In the genomic region with DNA sequence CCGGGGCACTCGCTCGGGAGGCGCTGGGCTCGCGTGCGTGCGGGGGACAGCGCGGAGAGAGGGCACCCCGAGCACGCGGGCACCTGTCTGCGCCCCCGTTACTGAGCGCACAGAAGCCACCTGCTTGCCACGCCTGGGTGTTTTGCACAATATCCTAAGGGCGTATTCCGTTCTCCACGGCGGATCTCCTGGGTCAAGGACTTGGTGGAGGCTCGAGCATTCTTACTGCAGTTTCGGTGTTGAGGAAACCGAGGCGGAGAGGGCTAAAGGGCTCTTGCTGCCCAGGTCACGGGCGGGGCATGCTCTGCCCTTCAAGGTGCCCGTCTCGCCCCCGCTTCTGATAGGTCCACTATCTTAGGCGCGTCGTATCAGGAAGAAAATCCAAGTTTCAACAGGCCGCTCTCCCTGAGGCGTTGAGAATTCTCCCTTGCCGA, we compare ENCODE assay signal across 7 cellular contexts. TPM values are rescaled to one million over a fixed set of nuclear protein-coding genes. Genes with fewer than 3 reads are reported as not detected.
DNase-seq lines count a peak whose midpoint lies in the region; ATAC-seq and TF ChIP-seq lines count a peak whose summit lies in the region.

No MANE protein-coding gene starts in this region.

- TF ChIP-seq POLR2A in sigmoid colon (IDR thresholded peaks at IDR 0.05), result no peak

- intact Hi-C loops in left ventricle myocardium inferior (cut with micrococcal nuclease), result no loop called here
- intact Hi-C loops in sigmoid colon (cut with DNase I), result loop anchor here (5.0 kb wide), 3 partner anchors 35 to 575 kb away; a partner anchor contains a TSS

- H3K9me3 Mint-ChIP-seq in activated T-helper 17 cell treated with anti-CD3 and anti-CD28 coated beads, Interleukin-2, amount 50 U/mL, for 72 hours, result no peaks in the 10 kb centered on the region

- peaks cover 13% of the 10 kb centered on the region for H3K9me3 ChIP-seq in left ventricle myocardium inferior (replicated peaks)
- H3K9me3 ChIP-seq in sigmoid colon, result peaks cover 0 to 11% (median 0%) of the 10 kb centered on the region in 4 donors

- no peaks in the 10 kb centered on the region for H3K27me3 ChIP-seq in HL-60 (ENCODE audit: insufficient read depth, poor library complexity, severe bottlenecking)
- no peaks in the 10 kb centered on the region for H3K27me3 ChIP-seq in left ventricle myocardium inferior (ENCODE audit: low read depth)
- H3K27me3 ChIP-seq in sigmoid colon, result no peaks in the 10 kb centered on the region

- H3K36me3 Mint-ChIP-seq in activated T-helper 17 cell treated with anti-CD3 and anti-CD28 coated beads, Interleukin-2, amount 50 U/mL, for 72 hours (ENCODE audit: low read depth), result no peaks in the 10 kb centered on the region

- H3K4me3 ChIP-seq in HL-60 (replicated peaks; ENCODE audit: insufficient read depth, low read length) (peak overlapping the region; percentile 92), left ventricle myocardium inferior (peak overlapping the region; percentile 99), sigmoid colon (peak overlapping the region; percentile 64 to 96 (median 92))

- H3K36me3 ChIP-seq in left ventricle myocardium inferior (peaks cover 3% of the 10 kb centered on the region), sigmoid colon (no peaks in the 10 kb centered on the region)

- TF ChIP-seq EP300 in sigmoid colon (IDR thresholded peaks at IDR 0.05), result no peak

- peaks cover 58% of the 10 kb centered on the region for H3K4me1 ChIP-seq in left ventricle myocardium inferior
- H3K4me1 ChIP-seq in sigmoid colon, result peaks cover 0 to 48% (median 46%) of the 10 kb centered on the region in 4 donors

- no peaks in the 10 kb centered on the region for H3K27me3 Mint-ChIP-seq in activated T-helper 17 cell treated with anti-CD3 and anti-CD28 coated beads, Interleukin-2, amount 50 U/mL, for 72 hours

- peak; percentile 0 for ATAC-seq in GM18907 (IDR thresholded peaks at IDR 0.05; ENCODE audit: unreplicated experiment)
- ATAC-seq in activated T-helper 17 cell treated with anti-CD3 and anti-CD28 coated beads, Interleukin-2, amount 50 U/mL, for 72 hours (replicated peaks), result peak; percentile 5

- TF ChIP-seq CTCF in HL-60 (IDR thresholded peaks at IDR 0.05; ENCODE audit: insufficient read depth, low read length) (no peak), left ventricle myocardium inferior (IDR thresholded peaks at IDR 0.05; ENCODE audit: borderline replicate concordance) (no peak), sigmoid colon (IDR thresholded peaks at IDR 0.05) (no peak)

- H3K4me3 Mint-ChIP-seq in activated T-helper 17 cell treated with anti-CD3 and anti-CD28 coated beads, Interleukin-2, amount 50 U/mL, for 72 hours, result peak overlapping the region; percentile 96

- peak; percentile 26 to 59 for DNase-seq in HL-60 (ENCODE audit: low read depth in 1 of 2, low spot score in 1 of 2)
- peak; percentile 47 for DNase-seq in left ventricle myocardium inferior
- peak; percentile 66 for DNase-seq in sigmoid colon
- no peak for DNase-seq in NCI-H2081 treated with DMSO at 0.1 percent for 48 hours (lab: John Stamatoyannopoulos, UW)
- no peak for DNase-seq in amniotic stem cell (lab: John Stamatoyannopoulos, UW)

- H3K4me1 Mint-ChIP-seq in activated T-helper 17 cell treated with anti-CD3 and anti-CD28 coated beads, Interleukin-2, amount 50 U/mL, for 72 hours, result peaks cover 24% of the 10 kb centered on the region

- WGBS in sigmoid colon, 2 donors, result 1 to 3% methylated on average over 36 of the region's 36 CpGs

- H3K27ac Mint-ChIP-seq in activated T-helper 17 cell treated with anti-CD3 and anti-CD28 coated beads, Interleukin-2, amount 50 U/mL, for 72 hours, result peak overlapping the region; percentile 88

- H3K27ac ChIP-seq in HL-60 (replicated peaks) (peak overlapping the region; percentile 53), left ventricle myocardium inferior (replicated peaks) (peak overlapping the region; percentile 96), sigmoid colon (peak overlapping the region; percentile 84 to 88 (median 86))

RNA-seq across cellular contexts. Expression of a gene that starts 0.5 kb away (rescaled TPM):
- 10 to 100 TPM in 1 of 2 donors, 1 to 10 TPM in 1; 7.6 to 18.8 TPM for total RNA-seq in activated T-helper 17 cell treated with anti-CD3 and anti-CD28 coated beads, Interleukin-2, amount 50 U/mL, for 72 hours
- 437 TPM for total RNA-seq in left ventricle myocardium inferior
- total RNA-seq in sigmoid colon, result 10 to 100 TPM; 39.1 to 67.8 (median 53.2) TPM
- 10 to 100 TPM; 39.6 to 54.1 (median 42.6) TPM for polyA plus RNA-seq in sigmoid colon

Comparison
In these comparisons a context has a peak if more than half of its experiments do, and no peak if none do; other contexts are left out.
1. DNase-seq: peak in HL-60 (2 of 2), left ventricle myocardium inferior (single experiment) and sigmoid colon (single experiment); none in NCI-H2081 treated with DMSO at 0.1 percent for 48 hours (single experiment) and amniotic stem cell (single experiment).
2. Peak in every context shown above with its lines, with median percentiles within 50 percentile points of each other: H3K27ac ChIP-seq and H3K4me3 ChIP-seq.